In the genomic region with DNA sequence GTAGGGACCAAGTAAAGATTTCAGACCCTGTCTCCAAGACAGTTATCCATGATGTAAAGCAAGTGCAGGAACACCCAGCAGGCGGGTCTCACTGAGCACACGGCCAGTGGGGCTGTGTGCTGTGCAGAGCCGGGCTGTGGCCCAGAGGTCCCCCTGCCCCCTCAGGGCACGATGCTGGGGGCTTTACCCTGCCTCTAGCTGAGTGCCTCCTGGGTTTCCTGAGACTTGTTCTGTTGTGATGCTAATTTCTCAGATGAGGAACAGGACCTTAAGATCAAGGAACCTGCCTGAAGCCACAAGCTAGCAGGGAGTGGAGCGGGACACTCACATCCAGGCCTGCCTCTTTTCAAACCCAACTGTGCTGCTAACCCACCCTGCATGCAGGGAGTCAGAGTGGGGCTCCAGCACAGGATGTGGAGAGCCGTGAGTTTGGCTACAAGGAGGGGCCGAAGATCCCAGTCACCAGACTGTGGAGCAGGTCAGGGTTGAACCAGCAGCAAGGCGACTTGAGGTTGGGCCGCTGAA, we compare ENCODE assay signal across 8 cellular contexts.
A peak's percentile ranks its signal among the peaks of the same experiment; 100 is the strongest.
DNase-seq lines count a peak whose midpoint lies in the region; ATAC-seq and TF ChIP-seq lines count a peak whose summit lies in the region.

No MANE protein-coding gene starts in this region.

- no peak overlapping the region for H2AFZ ChIP-seq in osteoblast (ENCODE audit: low read length)

- TF ChIP-seq CTCF in GM12865 (IDR thresholded peaks at IDR 0.05; ENCODE audit: insufficient read depth, low read depth, low read length, missing control alignments) (no peak), coronary artery (IDR thresholded peaks at IDR 0.05) (no peak), osteoblast (IDR thresholded peaks at IDR 0.05; ENCODE audit: extremely low read depth, low read depth, low read length) (no peak)

- H3K79me2 ChIP-seq in osteoblast (ENCODE audit: insufficient read depth, low read length): no peaks in the 10 kb centered on the region

- H3K4me2 ChIP-seq in osteoblast (ENCODE audit: insufficient read depth, low read length): no peak overlapping the region

- H3K27ac ChIP-seq in coronary artery (no peak overlapping the region), osteoblast (ENCODE audit: low read depth, low read length) (no peak overlapping the region)

- no peaks in the 10 kb centered on the region for H3K9me3 ChIP-seq in osteoblast (ENCODE audit: low read depth, low read length)

- peak; percentile 69 for DNase-seq in GM12865 (ENCODE audit: low read depth)
- no peak for DNase-seq in coronary artery (ENCODE audit: low spot score)
- no peak for DNase-seq in GM03348 (ENCODE audit: low spot score)
- no peak for DNase-seq in osteoblast (ENCODE audit: insufficient read length, low spot score, missing footprints)
- no peak for DNase-seq in NCI-H1930 (lab: John Stamatoyannopoulos, UW)

- ATAC-seq in GM21423 (IDR thresholded peaks at IDR 0.05; ENCODE audit: unreplicated experiment): peak; percentile 13
- ATAC-seq in HG03460 (IDR thresholded peaks at IDR 0.05; ENCODE audit: unreplicated experiment): peak; percentile 12
- ATAC-seq in esophagus mucosa: peak; percentile 35

- H4K20me1 ChIP-seq in osteoblast (ENCODE audit: insufficient read depth, low read length): no peaks in the 10 kb centered on the region

- peaks cover 13% of the 10 kb centered on the region for H3K4me1 ChIP-seq in osteoblast (ENCODE audit: insufficient read depth, low read length)

- H3K36me3 ChIP-seq in osteoblast (ENCODE audit: insufficient read depth, low read length): no peaks in the 10 kb centered on the region

- H3K4me3 ChIP-seq in GM12865 (ENCODE audit: low read depth, low read length) (peak overlapping the region; percentile 69), coronary artery (no peak overlapping the region), osteoblast (ENCODE audit: insufficient read depth, low read length) (no peak overlapping the region)

- no peaks in the 10 kb centered on the region for H3K27me3 ChIP-seq in osteoblast (ENCODE audit: insufficient read depth, low read length)
